In genomic region chr12:110079477-110080400, GRCh38 we compare ENCODE assay signal across 8 cellular contexts. TPM values are rescaled to one million over a fixed set of nuclear protein-coding genes. Genes with fewer than 3 reads are reported as not detected.
A peak's percentile ranks its signal among the peaks of the same experiment; 100 is the strongest.
DNase-seq lines count a peak whose midpoint lies in the region; ATAC-seq and TF ChIP-seq lines count a peak whose summit lies in the region.

No MANE protein-coding gene starts in this region.

- no peaks in the 10 kb centered on the region for H3K27me3 ChIP-seq in mucosa of rectum (ENCODE audit: control insufficient read depth in 2 of 2, insufficient read depth in 2 of 2, low read length in 2 of 2)
- no peaks in the 10 kb centered on the region for H3K27me3 ChIP-seq in esophagus muscularis mucosa

- H3K27me3 Mint-ChIP-seq in WTC11 (ENCODE audit: low read depth) = no peaks in the 10 kb centered on the region; the same call in none of the 2 replicates
- H3K27me3 Mint-ChIP-seq in stimulated activated naive CD8-positive, alpha-beta T cell treated with anti-CD3 and anti-CD28 coated beads, Interleukin-15, amount 100 ng/mL, for 72 hours = no peaks in the 10 kb centered on the region

- peak overlapping the region; percentile 61 to 80 for H3K27ac ChIP-seq in mucosa of rectum (ENCODE audit: low read depth in 2 of 2, low read length in 2 of 2)
- peak overlapping the region in 2 of 4 donors; percentile 27 to 60 for H3K27ac ChIP-seq in esophagus muscularis mucosa (replicated peaks in 1 of 4)

- H3K4me1 ChIP-seq in mucosa of rectum (ENCODE audit: control insufficient read depth in 2 of 2, insufficient read depth in 2 of 2, low read length in 2 of 2) (peaks cover 0 to 6% of the 10 kb centered on the region in 2 donors), esophagus muscularis mucosa (peaks cover 0 to 5% (median 2%) of the 10 kb centered on the region in 4 donors)

- peak overlapping the region; percentile 53 to 59 for H3K4me3 ChIP-seq in mucosa of rectum (ENCODE audit: low read length in 2 of 2)
- H3K4me3 ChIP-seq in esophagus muscularis mucosa = peak overlapping the region in 1 of 4 donors; percentile 16

- DNase-seq in SIG-M5 treated with dmso at 0.1 percent for 504 hours (lab: John Stamatoyannopoulos, UW; ENCODE audit: unreplicated experiment) (peak; percentile 67), SIG-M5 (lab: John Stamatoyannopoulos, UW) (no peak), WTC11 (ENCODE audit: low spot score) (no peak), esophagus muscularis mucosa (ENCODE audit: extremely low spot score) (no peak)
- peak; percentile 79 for DNase-seq in central memory CD4-positive, alpha-beta T cell
- peak; percentile 61 to 78 for DNase-seq in stimulated activated naive CD8-positive, alpha-beta T cell treated with anti-CD3 and anti-CD28 coated beads, Interleukin-15, amount 100 ng/mL, for 72 hours

- TF ChIP-seq POLR2A in esophagus muscularis mucosa (IDR thresholded peaks at IDR 0.05; ENCODE audit: low read depth) = no peak

- no peak overlapping the region for H3K4me3 Mint-ChIP-seq in WTC11
- H3K4me3 Mint-ChIP-seq in stimulated activated naive CD8-positive, alpha-beta T cell treated with anti-CD3 and anti-CD28 coated beads, Interleukin-15, amount 100 ng/mL, for 72 hours = peak overlapping the region; percentile 56 to 72

- TF ChIP-seq CTCF in WTC11 (IDR thresholded peaks at IDR 0.05) (no peak), esophagus muscularis mucosa (IDR thresholded peaks at IDR 0.05) (no peak)

- H3K9me3 Mint-ChIP-seq in WTC11 = peaks cover 3% of the 10 kb centered on the region
- peaks cover 0 to 5% of the 10 kb centered on the region in 2 donors for H3K9me3 Mint-ChIP-seq in stimulated activated naive CD8-positive, alpha-beta T cell treated with anti-CD3 and anti-CD28 coated beads, Interleukin-15, amount 100 ng/mL, for 72 hours

- ATAC-seq in HG03442 (IDR thresholded peaks at IDR 0.05; ENCODE audit: unreplicated experiment) (peak; percentile 73), WTC11 (peak; percentile 47; the same call in 1 of the 2 replicates)
- peak; percentile 94 for ATAC-seq in stimulated activated naive CD8-positive, alpha-beta T cell treated with anti-CD3 and anti-CD28 coated beads, Interleukin-15, amount 100 ng/mL, for 72 hours

- H3K9me3 ChIP-seq in mucosa of rectum (ENCODE audit: control insufficient read depth in 2 of 2, low read length in 2 of 2) (no peaks in the 10 kb centered on the region), esophagus muscularis mucosa (no peaks in the 10 kb centered on the region)

- 76% methylated on average over 24 of the region's 24 CpGs for WGBS in esophagus muscularis mucosa

- no peaks in the 10 kb centered on the region for H3K4me1 Mint-ChIP-seq in WTC11
- H3K4me1 Mint-ChIP-seq in stimulated activated naive CD8-positive, alpha-beta T cell treated with anti-CD3 and anti-CD28 coated beads, Interleukin-15, amount 100 ng/mL, for 72 hours = peaks cover 33% of the 10 kb centered on the region

- no peak for TF ChIP-seq EP300 in esophagus muscularis mucosa (IDR thresholded peaks at IDR 0.05)

- no peak overlapping the region for H3K27ac Mint-ChIP-seq in WTC11
- H3K27ac Mint-ChIP-seq in stimulated activated naive CD8-positive, alpha-beta T cell treated with anti-CD3 and anti-CD28 coated beads, Interleukin-15, amount 100 ng/mL, for 72 hours = peak overlapping the region; percentile 89 to 91

- intact Hi-C loops in esophagus muscularis mucosa (cut with DNase I) = no loop called here

- H3K36me3 Mint-ChIP-seq in WTC11 = no peaks in the 10 kb centered on the region

- no peak overlapping the region for H3K9ac ChIP-seq in mucosa of rectum (ENCODE audit: low read depth in 1 of 2, low read length in 2 of 2)

- no peaks in the 10 kb centered on the region for H3K36me3 ChIP-seq in mucosa of rectum (ENCODE audit: control insufficient read depth in 2 of 2, insufficient read depth in 2 of 2, low read length in 2 of 2)
- no peaks in the 10 kb centered on the region for H3K36me3 ChIP-seq in esophagus muscularis mucosa

- POLR2A ChIA-PET in WTC11 (lab: Charles Lee) = no interaction called here

- CTCF ChIA-PET in WTC11 (lab: Charles Lee) = no interaction called here

TF ChIP-seq in WTC11, 78 proteins besides CTCF, POLR2A, EP300 and RAD21:
- TF ChIP-seq E2F1 (CRISPR knock-in tag; IDR thresholded peaks at IDR 0.05) (no peak), GABPB1 (CRISPR knock-in tag; IDR thresholded peaks at IDR 0.05) (peak; percentile 20; the same call in 1 of the 2 replicates)

RNA-seq across cellular contexts. Expression of gene C12orf76, which starts 31.4 kb away (rescaled TPM):
- total RNA-seq in WTC11 (2021) = 17.6 to 18.6 TPM (median 18.3 TPM) in 3 replicates
- total RNA-seq in esophagus muscularis mucosa = 10 to 100 TPM; 13.6 to 14.7 (median 13.9) TPM

RNA-seq across cellular contexts. Expression of gene IFT81, which starts 44.4 kb away (rescaled TPM):
- total RNA-seq in WTC11 (2021) = 9.3 to 10.5 TPM (median 10.4 TPM) in 3 replicates
- 10 to 100 TPM; 15.1 to 27.4 (median 15.9) TPM for total RNA-seq in esophagus muscularis mucosa

Comparison
In these comparisons a context has a peak if more than half of its experiments do, and no peak if none do; other contexts are left out.
1. DNase-seq: peak in SIG-M5 treated with dmso at 0.1 percent for 504 hours (single experiment), central memory CD4-positive, alpha-beta T cell (single experiment) and stimulated activated naive CD8-positive, alpha-beta T cell treated with anti-CD3 and anti-CD28 coated beads, Interleukin-15, amount 100 ng/mL, for 72 hours (2 of 2); none in SIG-M5 (single experiment), WTC11 (single experiment) and esophagus muscularis mucosa (single experiment).
2. Peak in every context shown above with its lines, with median percentiles within 50 percentile points of each other: ATAC-seq.